Comparison of ENCODE assay signal across 1 cellular context in the genomic region with DNA sequence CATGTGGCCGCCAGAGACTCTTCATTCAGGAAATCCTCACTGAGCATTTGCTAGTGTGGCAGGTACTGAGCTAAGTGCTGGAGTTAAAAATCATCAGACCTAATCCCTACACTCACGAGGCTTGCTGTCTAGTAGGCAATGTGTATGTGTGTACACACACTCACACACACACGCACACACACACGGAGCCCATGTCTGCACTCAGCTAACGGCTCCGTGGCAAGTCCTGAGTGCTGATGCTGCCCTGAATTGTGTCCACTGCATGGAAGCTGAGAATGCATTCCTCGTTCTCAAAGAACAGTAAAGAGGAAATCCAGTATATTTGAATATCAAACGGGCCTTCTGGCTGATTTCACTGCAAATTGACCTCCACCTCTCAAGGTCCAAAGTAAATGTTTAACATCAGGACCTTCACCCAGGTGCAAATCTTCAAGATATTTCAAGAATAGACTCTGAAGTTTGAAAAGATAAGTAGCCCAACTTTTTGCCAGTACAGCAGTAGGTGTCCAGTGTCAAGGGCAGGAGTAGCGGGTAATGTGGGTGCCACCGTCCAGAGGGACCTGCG.
TF ChIP-seq lines count a peak whose summit lies in the region.

No MANE protein-coding gene starts in this region.

TF ChIP-seq in GM23338, 12 proteins besides CTCF, POLR2A, EP300 and RAD21 (continued from another document):
- TF ChIP-seq, protein P1, sequence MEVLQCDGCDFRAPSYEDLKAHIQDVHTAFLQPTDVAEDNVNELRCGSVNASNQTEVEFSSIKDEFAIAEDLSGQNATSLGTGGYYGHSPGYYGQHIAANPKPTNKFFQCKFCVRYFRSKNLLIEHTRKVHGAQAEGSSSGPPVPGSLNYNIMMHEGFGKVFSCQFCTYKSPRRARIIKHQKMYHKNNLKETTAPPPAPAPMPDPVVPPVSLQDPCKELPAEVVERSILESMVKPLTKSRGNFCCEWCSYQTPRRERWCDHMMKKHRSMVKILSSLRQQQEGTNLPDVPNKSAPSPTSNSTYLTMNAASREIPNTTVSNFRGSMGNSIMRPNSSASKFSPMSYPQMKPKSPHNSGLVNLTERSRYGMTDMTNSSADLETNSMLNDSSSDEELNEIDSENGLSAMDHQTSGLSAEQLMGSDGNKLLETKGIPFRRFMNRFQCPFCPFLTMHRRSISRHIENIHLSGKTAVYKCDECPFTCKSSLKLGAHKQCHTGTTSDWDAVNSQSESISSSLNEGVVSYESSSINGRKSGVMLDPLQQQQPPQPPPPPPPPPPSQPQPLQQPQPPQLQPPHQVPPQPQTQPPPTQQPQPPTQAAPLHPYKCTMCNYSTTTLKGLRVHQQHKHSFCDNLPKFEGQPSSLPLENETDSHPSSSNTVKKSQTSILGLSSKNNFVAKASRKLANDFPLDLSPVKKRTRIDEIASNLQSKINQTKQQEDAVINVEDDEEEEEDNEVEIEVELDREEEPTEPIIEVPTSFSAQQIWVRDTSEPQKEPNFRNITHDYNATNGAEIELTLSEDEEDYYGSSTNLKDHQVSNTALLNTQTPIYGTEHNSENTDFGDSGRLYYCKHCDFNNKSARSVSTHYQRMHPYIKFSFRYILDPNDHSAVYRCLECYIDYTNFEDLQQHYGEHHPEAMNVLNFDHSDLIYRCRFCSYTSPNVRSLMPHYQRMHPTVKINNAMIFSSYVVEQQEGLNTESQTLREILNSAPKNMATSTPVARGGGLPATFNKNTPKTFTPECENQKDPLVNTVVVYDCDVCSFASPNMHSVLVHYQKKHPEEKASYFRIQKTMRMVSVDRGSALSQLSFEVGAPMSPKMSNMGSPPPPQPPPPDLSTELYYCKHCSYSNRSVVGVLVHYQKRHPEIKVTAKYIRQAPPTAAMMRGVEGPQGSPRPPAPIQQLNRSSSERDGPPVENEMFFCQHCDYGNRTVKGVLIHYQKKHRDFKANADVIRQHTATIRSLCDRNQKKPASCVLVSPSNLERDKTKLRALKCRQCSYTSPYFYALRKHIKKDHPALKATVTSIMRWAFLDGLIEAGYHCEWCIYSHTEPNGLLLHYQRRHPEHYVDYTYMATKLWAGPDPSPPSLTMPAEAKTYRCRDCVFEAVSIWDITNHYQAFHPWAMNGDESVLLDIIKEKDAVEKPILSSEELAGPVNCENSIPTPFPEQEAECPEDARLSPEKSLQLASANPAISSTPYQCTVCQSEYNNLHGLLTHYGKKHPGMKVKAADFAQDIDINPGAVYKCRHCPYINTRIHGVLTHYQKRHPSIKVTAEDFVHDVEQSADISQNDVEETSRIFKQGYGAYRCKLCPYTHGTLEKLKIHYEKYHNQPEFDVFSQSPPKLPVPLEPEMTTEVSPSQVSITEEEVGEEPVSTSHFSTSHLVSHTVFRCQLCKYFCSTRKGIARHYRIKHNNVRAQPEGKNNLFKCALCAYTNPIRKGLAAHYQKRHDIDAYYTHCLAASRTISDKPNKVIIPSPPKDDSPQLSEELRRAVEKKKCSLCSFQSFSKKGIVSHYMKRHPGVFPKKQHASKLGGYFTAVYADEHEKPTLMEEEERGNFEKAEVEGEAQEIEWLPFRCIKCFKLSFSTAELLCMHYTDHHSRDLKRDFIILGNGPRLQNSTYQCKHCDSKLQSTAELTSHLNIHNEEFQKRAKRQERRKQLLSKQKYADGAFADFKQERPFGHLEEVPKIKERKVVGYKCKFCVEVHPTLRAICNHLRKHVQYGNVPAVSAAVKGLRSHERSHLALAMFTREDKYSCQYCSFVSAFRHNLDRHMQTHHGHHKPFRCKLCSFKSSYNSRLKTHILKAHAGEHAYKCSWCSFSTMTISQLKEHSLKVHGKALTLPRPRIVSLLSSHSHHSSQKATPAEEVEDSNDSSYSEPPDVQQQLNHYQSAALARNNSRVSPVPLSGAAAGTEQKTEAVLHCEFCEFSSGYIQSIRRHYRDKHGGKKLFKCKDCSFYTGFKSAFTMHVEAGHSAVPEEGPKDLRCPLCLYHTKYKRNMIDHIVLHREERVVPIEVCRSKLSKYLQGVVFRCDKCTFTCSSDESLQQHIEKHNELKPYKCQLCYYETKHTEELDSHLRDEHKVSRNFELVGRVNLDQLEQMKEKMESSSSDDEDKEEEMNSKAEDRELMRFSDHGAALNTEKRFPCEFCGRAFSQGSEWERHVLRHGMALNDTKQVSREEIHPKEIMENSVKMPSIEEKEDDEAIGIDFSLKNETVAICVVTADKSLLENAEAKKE (CRISPR knock-in tag; IDR thresholded peaks at IDR 0.05) = no peak
- no peak for TF ChIP-seq CREB1 (CRISPR knock-in tag; IDR thresholded peaks at IDR 0.05; ENCODE audit: low read depth)
